In genomic region chr22:28855355-28856094, GRCh38 we compare ENCODE assay signal across 8 cellular contexts. TPM values are rescaled to one million over a fixed set of nuclear protein-coding genes. Genes with fewer than 3 reads are reported as not detected.
DNase-seq lines count a peak whose midpoint lies in the region; ATAC-seq, FAIRE-seq and TF ChIP-seq lines count a peak whose summit lies in the region.

No MANE protein-coding gene starts in this region.

- no peaks in the 10 kb centered on the region for H3K9me3 Mint-ChIP-seq in effector memory CD8-positive, alpha-beta T cell
- H3K9me3 Mint-ChIP-seq in stimulated activated effector memory CD8-positive, alpha-beta T cell treated with anti-CD3 and anti-CD28 coated beads, Interleukin-12 subunit alpha, Interleukin-12 subunit beta, amount 100 ng/mL, for 72 hours = no peaks in the 10 kb centered on the region

- DNase-seq in GM06990 (ENCODE audit: extremely low read depth, insufficient read length) = no peak
- peak; percentile 43 for DNase-seq in NCI-H146 treated with DMSO at 0.1 percent for 48 hours (lab: John Stamatoyannopoulos, UW; ENCODE audit: unreplicated experiment)
- peak; percentile 36 for DNase-seq in activated CD4-positive, CD25-positive, alpha-beta regulatory T cell treated with anti-CD3 and anti-CD28 coated beads, Interleukin-2, amount 50 U/mL, for 72 hours
- DNase-seq in effector memory CD8-positive, alpha-beta T cell = peak; percentile 45 to 60 (median 51)
- DNase-seq in lung microvascular endothelial cell (ENCODE audit: low read depth in 2 of 2) = peak; percentile 77 to 85
- peak; percentile 20 to 61 for DNase-seq in stimulated activated effector memory CD8-positive, alpha-beta T cell treated with anti-CD3 and anti-CD28 coated beads, Interleukin-12 subunit alpha, Interleukin-12 subunit beta, amount 100 ng/mL, for 72 hours (ENCODE audit: low spot score in 2 of 2)

- no peak overlapping the region for H3K4me3 ChIP-seq in GM06990 (replicated peaks; ENCODE audit: low read depth, low read length)

- ATAC-seq in effector memory CD8-positive, alpha-beta T cell (replicated peaks) = peak; percentile 43
- no peak for ATAC-seq in stimulated activated effector memory CD8-positive, alpha-beta T cell treated with anti-CD3 and anti-CD28 coated beads, Interleukin-12 subunit alpha, Interleukin-12 subunit beta, amount 100 ng/mL, for 72 hours
- no peak for ATAC-seq in GM19395 (IDR thresholded peaks at IDR 0.05; ENCODE audit: unreplicated experiment)

- FAIRE-seq in A204.1 (lab: Jason Lieb, UNC) = peak; percentile 78

- TF ChIP-seq CTCF in GM06990 (IDR thresholded peaks at IDR 0.05; ENCODE audit: insufficient read depth, low read length, poor library complexity, severe bottlenecking) = peak; percentile 79

- H3K27me3 ChIP-seq in GM06990 (replicated peaks; ENCODE audit: control insufficient read depth, insufficient read depth, low read length) = no peaks in the 10 kb centered on the region; the same call in 1 of the 2 replicates

- H3K36me3 ChIP-seq in GM06990 (ENCODE audit: control insufficient read depth, insufficient read depth, low read length) = no peaks in the 10 kb centered on the region

- H3K27me3 Mint-ChIP-seq in effector memory CD8-positive, alpha-beta T cell = no peaks in the 10 kb centered on the region

- H3K27ac Mint-ChIP-seq in effector memory CD8-positive, alpha-beta T cell = no peak overlapping the region
- no peak overlapping the region for H3K27ac Mint-ChIP-seq in stimulated activated effector memory CD8-positive, alpha-beta T cell treated with anti-CD3 and anti-CD28 coated beads, Interleukin-12 subunit alpha, Interleukin-12 subunit beta, amount 100 ng/mL, for 72 hours

- H3K36me3 Mint-ChIP-seq in effector memory CD8-positive, alpha-beta T cell (ENCODE audit: insufficient read depth) = no peaks in the 10 kb centered on the region
- no peaks in the 10 kb centered on the region for H3K36me3 Mint-ChIP-seq in stimulated activated effector memory CD8-positive, alpha-beta T cell treated with anti-CD3 and anti-CD28 coated beads, Interleukin-12 subunit alpha, Interleukin-12 subunit beta, amount 100 ng/mL, for 72 hours

- no peak overlapping the region for H3K4me3 Mint-ChIP-seq in effector memory CD8-positive, alpha-beta T cell
- no peak overlapping the region for H3K4me3 Mint-ChIP-seq in stimulated activated effector memory CD8-positive, alpha-beta T cell treated with anti-CD3 and anti-CD28 coated beads, Interleukin-12 subunit alpha, Interleukin-12 subunit beta, amount 100 ng/mL, for 72 hours

- H3K4me1 Mint-ChIP-seq in effector memory CD8-positive, alpha-beta T cell (ENCODE audit: low read depth in 2 of 2) = peaks cover 0 to 4% of the 10 kb centered on the region in 2 donors
- no peaks in the 10 kb centered on the region for H3K4me1 Mint-ChIP-seq in stimulated activated effector memory CD8-positive, alpha-beta T cell treated with anti-CD3 and anti-CD28 coated beads, Interleukin-12 subunit alpha, Interleukin-12 subunit beta, amount 100 ng/mL, for 72 hours

RNA-seq across cellular contexts. Expression of gene ZNRF3, which starts 27.8 kb away (rescaled TPM):
- total RNA-seq in lung microvascular endothelial cell = 1.5 and 2.0 TPM in 2 replicates

RNA-seq across cellular contexts. Expression of gene XBP1, which starts 55.2 kb away (rescaled TPM):
- 53.0 and 105 TPM in 2 replicates for total RNA-seq in lung microvascular endothelial cell
